Comparison of ENCODE assay signal across 1 cellular context in the genomic region with DNA sequence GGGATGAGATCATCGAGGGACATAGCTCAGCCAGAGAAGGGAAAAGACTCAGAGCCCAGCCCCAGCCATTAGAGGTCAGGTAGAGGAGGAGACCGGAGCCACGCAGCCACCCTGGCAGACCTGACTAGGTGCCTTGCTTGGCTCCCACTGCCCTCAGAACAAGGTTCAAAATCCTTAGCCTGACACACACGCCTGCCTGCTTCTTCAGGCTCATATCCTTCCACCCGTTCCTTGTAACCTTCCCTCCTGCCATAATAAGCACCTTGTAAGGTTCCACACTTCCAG.
TF ChIP-seq lines count a peak whose summit lies in the region.

No MANE protein-coding gene starts in this region.

TF ChIP-seq in HEK293, 187 proteins besides CTCF, POLR2A, EP300 and RAD21 (continued from another document):
- TF ChIP-seq ZNF544 (tag by site-specific recombination; IDR thresholded peaks at IDR 0.05), result no peak
- TF ChIP-seq ZNF132 (tag by site-specific recombination; IDR thresholded peaks at IDR 0.05; ENCODE audit: borderline replicate concordance), result no peak
TF ChIP-seq in HEK293: peak in this region for 1.
